1 cellular context compared by ENCODE assay signal in the genomic region with DNA sequence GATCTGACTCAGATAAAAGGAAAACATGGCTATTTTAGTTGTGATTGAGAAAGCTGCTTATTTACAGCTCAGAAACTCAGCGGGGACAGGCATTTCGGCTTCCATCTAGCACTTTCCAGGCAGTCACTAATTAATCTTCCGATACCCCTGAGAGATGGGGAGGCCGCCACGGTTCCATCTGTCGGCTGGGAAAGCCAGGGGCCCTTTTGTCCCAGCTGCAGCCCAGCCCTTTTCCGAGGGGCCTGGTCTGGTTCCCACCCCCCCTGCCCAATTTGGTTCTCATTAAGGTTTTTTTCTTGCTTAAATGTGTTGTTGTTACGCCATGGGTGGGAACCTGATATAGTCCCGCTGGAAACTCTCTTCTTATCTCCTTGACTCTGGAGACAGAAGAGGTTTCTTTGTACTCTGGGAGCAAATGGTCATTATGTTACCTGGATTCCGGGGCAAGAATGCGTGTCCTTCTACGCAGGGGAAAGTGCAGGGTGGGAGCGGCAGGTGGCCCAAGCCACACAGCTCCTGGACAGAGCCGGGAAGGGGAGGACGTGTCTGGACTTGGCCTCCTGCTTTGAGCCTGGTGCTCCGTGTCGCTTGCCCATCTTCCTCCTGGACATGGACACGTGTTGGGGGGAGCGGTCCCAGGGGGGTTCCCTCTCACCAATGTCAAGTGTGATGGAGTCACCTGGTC.
TF ChIP-seq lines count a peak whose summit lies in the region.

No MANE protein-coding gene starts in this region.

TF ChIP-seq in K562, 482 proteins besides CTCF, POLR2A, EP300 and RAD21 (continues in another document):
- TF ChIP-seq NFRKB (IDR thresholded peaks at IDR 0.05; ENCODE audit: low read depth) = no peak
- TF ChIP-seq C11orf30 (IDR thresholded peaks at IDR 0.05; ENCODE audit: low read depth) = no peak
- TF ChIP-seq RFX1 (IDR thresholded peaks at IDR 0.05) = no peak
- TF ChIP-seq BDP1 (IDR thresholded peaks at IDR 0.05; ENCODE audit: insufficient read depth, insufficient read length) = no peak
- no peak for TF ChIP-seq ZBTB34 (CRISPR knock-in tag; IDR thresholded peaks at IDR 0.05)
- TF ChIP-seq MYC (IDR thresholded peaks at IDR 0.05; ENCODE audit: low read depth, low read length) = peak; percentile 27; the same call in 1 of the 2 replicates
- no peak for TF ChIP-seq MYC (CRISPR knock-in tag; IDR thresholded peaks at IDR 0.05; ENCODE audit: borderline replicate concordance, low read depth)
- TF ChIP-seq ZSCAN32 (CRISPR knock-in tag; IDR thresholded peaks at IDR 0.05) = no peak
- no peak for TF ChIP-seq HEY1 (CRISPR knock-in tag; IDR thresholded peaks at IDR 0.05; ENCODE audit: borderline replicate concordance)
- no peak for TF ChIP-seq PHTF2 (CRISPR knock-in tag; IDR thresholded peaks at IDR 0.05)
- no peak for TF ChIP-seq DLX4 (CRISPR knock-in tag; IDR thresholded peaks at IDR 0.05)
- TF ChIP-seq L3MBTL2 (IDR thresholded peaks at IDR 0.05) = peak; percentile 58; the same call in 1 of the 2 replicates
- TF ChIP-seq DACH1 (IDR thresholded peaks at IDR 0.05; ENCODE audit: partially characterized antibody) = no peak
- TF ChIP-seq SMARCA4 (IDR thresholded peaks at IDR 0.05) = peak; percentile 11; the same call in 1 of the 2 replicates
- TF ChIP-seq, protein P1, sequence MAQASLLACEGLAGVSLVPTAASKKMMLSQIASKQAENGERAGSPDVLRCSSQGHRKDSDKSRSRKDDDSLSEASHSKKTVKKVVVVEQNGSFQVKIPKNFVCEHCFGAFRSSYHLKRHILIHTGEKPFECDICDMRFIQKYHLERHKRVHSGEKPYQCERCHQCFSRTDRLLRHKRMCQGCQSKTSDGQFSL (CRISPR knock-in tag; IDR thresholded peaks at IDR 0.05) = 0 out of 2 replicates have a peak, but pooled peaks have one; percentile 34
- TF ChIP-seq, protein P1 (tag; IDR thresholded peaks at IDR 0.05) = 0 out of 4 replicates have a peak, but pooled peaks of 1 of the 2 experiments have one; percentile 38
- no peak for TF ChIP-seq ZNF274 (IDR thresholded peaks at IDR 0.05; ENCODE audit: borderline replicate concordance, low read depth, low read length)
- peak; percentile 28; the same call in 1 of the 2 replicates for TF ChIP-seq ZEB2 (IDR thresholded peaks at IDR 0.05)
- TF ChIP-seq CBX3 (IDR thresholded peaks at IDR 0.05; ENCODE audit: borderline replicate concordance in 1 of 2, low read length in 2 of 2) = no peak
- no peak for TF ChIP-seq ZNF175 (CRISPR knock-in tag; IDR thresholded peaks at IDR 0.05; ENCODE audit: low read depth)
- no peak for TF ChIP-seq LARP7 (IDR thresholded peaks at IDR 0.05)
- no peak for TF ChIP-seq ZKSCAN8 (CRISPR knock-in tag; IDR thresholded peaks at IDR 0.05)
- no peak for TF ChIP-seq MBD2 (IDR thresholded peaks at IDR 0.05; ENCODE audit: borderline replicate concordance, low read depth)
- TF ChIP-seq, protein P2, sequence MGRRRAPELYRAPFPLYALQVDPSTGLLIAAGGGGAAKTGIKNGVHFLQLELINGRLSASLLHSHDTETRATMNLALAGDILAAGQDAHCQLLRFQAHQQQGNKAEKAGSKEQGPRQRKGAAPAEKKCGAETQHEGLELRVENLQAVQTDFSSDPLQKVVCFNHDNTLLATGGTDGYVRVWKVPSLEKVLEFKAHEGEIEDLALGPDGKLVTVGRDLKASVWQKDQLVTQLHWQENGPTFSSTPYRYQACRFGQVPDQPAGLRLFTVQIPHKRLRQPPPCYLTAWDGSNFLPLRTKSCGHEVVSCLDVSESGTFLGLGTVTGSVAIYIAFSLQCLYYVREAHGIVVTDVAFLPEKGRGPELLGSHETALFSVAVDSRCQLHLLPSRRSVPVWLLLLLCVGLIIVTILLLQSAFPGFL (CRISPR knock-in tag; IDR thresholded peaks at IDR 0.05) = no peak
- no peak for TF ChIP-seq E2F3 (CRISPR knock-in tag; IDR thresholded peaks at IDR 0.05)
- no peak for TF ChIP-seq HDAC6 (IDR thresholded peaks at IDR 0.05; ENCODE audit: low read depth, low read length)
- no peak for TF ChIP-seq STAT5B (CRISPR knock-in tag; IDR thresholded peaks at IDR 0.05)
- TF ChIP-seq HDAC1 (IDR thresholded peaks at IDR 0.05) = peak in 1 of 2 experiments; percentile 37; a peak in 2 of 4 replicates
- no peak for TF ChIP-seq ZNF609 (CRISPR knock-in tag; IDR thresholded peaks at IDR 0.05; ENCODE audit: borderline replicate concordance)
- TF ChIP-seq, protein P3, sequence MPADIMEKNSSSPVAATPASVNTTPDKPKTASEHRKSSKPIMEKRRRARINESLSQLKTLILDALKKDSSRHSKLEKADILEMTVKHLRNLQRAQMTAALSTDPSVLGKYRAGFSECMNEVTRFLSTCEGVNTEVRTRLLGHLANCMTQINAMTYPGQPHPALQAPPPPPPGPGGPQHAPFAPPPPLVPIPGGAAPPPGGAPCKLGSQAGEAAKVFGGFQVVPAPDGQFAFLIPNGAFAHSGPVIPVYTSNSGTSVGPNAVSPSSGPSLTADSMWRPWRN (IDR thresholded peaks at IDR 0.05; ENCODE audit: low read depth) = no peak
- no peak for TF ChIP-seq MEF2D (tag; conservative IDR thresholded peaks at IDR 0.05; ENCODE audit: low read depth)
- TF ChIP-seq, protein P4, sequence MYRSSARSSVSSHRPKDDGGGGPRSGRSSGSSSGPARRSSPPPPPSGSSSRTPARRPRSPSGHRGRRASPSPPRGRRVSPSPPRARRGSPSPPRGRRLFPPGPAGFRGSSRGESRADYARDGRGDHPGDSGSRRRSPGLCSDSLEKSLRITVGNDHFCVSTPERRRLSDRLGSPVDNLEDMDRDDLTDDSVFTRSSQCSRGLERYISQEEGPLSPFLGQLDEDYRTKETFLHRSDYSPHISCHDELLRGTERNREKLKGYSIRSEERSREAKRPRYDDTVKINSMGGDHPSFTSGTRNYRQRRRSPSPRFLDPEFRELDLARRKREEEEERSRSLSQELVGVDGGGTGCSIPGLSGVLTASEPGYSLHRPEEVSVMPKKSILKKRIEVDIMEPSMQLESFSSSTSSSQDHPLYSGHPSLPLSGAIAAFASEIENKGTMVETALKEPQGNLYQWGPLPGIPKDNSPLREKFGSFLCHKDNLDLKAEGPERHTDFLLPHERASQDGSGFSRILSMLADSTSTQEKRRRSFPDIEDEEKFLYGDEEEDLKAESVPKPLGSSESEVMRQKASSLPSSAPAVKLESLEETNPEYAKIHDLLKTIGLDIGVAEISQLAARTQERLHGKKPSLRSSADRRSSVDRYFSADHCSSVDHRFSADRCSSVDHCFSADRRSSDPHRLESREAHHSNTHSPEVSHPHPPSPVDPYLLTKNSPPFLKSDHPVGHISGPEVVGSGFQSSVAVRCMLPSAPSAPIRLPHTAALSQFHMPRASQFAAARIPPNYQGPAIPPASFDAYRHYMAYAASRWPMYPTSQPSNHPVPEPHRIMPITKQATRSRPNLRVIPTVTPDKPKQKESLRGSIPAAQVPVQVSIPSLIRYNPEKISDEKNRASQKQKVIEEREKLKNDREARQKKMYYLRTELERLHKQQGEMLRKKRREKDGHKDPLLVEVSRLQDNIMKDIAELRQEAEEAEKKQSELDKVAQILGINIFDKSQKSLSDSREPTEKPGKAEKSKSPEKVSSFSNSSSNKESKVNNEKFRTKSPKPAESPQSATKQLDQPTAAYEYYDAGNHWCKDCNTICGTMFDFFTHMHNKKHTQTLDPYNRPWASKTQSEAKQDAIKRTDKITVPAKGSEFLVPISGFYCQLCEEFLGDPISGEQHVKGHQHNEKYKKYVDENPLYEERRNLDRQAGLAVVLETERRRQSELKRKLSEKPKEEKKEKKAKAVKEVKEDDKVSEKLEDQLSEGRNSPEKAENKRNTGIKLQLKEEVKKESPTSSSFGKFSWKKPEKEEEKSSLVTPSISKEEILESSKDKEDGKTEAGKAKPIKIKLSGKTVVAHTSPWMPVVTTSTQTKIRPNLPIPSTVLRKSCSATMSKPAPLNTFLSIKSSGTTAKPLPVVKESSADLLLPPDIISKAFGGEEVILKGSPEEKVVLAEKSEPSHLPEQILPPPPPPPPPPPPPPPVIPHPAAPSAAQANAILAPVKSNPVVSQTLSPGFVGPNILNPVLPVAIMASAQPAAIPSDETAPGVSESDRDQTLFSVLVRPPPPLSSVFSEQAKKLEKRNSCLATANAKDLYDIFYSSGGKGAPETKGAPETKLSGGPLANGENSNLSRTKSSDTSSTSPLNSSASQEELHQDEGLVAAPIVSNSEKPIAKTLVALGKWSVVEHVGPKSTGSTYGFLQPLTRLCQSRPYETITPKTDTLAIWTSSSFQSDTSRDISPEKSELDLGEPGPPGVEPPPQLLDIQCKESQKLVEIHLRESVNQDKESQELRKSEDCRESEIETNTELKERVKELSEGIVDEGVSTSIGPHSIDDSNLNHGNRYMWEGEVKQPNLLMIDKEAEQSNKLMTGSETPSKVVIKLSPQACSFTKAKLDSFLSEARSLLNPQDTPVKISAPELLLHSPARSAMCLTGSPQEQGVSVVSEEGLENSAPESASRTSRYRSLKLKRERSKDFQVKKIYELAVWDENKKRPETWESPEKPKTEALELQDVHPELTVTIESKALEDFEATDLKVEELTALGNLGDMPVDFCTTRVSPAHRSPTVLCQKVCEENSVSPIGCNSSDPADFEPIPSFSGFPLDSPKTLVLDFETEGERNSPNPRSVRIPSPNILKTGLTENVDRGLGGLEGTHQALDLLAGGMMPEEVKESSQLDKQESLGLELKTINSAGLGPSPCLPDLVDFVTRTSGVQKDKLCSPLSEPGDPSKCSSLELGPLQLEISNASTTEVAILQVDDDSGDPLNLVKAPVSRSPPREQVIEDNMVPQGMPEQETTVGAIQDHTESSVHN (IDR thresholded peaks at IDR 0.05; ENCODE audit: borderline replicate concordance in 1 of 2, low read depth in 1 of 2) = no peak
- TF ChIP-seq TBL1XR1 (IDR thresholded peaks at IDR 0.05; ENCODE audit: low read length in 2 of 2) = 0 out of 4 replicates have a peak, but pooled peaks of 1 of the 2 experiments have one; percentile 9
- TF ChIP-seq GTF3C2 (IDR thresholded peaks at IDR 0.05; ENCODE audit: borderline replicate concordance, extremely low read depth, insufficient read length) = no peak
- 0 out of 2 replicates have a peak, but pooled peaks have one; percentile 7 for TF ChIP-seq HNRNPUL1 (IDR thresholded peaks at IDR 0.05; ENCODE audit: low read length)
- TF ChIP-seq NFIC (IDR thresholded peaks at IDR 0.05) = no peak
- no peak for TF ChIP-seq SMAD1 (IDR thresholded peaks at IDR 0.05; ENCODE audit: low read depth, low read length, partially characterized antibody)
